In genomic region chr10:98135222-98135899, GRCh38 we compare ENCODE assay signal across 8 cellular contexts. TPM values are rescaled to one million over a fixed set of nuclear protein-coding genes. Genes with fewer than 3 reads are reported as not detected.
A peak's percentile ranks its signal among the peaks of the same experiment; 100 is the strongest.
DNase-seq lines count a peak whose midpoint lies in the region; ATAC-seq and TF ChIP-seq lines count a peak whose summit lies in the region.

No MANE protein-coding gene starts in this region.

- 18 to 25% methylated on average over 13 of the region's 13 CpGs for WGBS in lung, 2 donors

- TF ChIP-seq POLR2A in uterus (IDR thresholded peaks at IDR 0.05), result no peak

- peak overlapping the region; percentile 92 for H3K4me3 ChIP-seq in brain microvascular endothelial cell (ENCODE audit: low read depth, low read length)
- peak overlapping the region; percentile 69 for H3K4me3 ChIP-seq in lung
- H3K4me3 ChIP-seq in uterus, result peak overlapping the region; percentile 88 to 91

- intact Hi-C loops in uterus (cut with DNase I; ENCODE audit: low total_unique reads), result no loop called here

- H3K27ac ChIP-seq in brain microvascular endothelial cell (peak overlapping the region; percentile 79), lung (ENCODE audit: low read depth in 1 of 2, low read length in 1 of 2) (peak overlapping the region; percentile 83 to 95), uterus (peak overlapping the region; percentile 82 to 92)

- TF ChIP-seq CTCF in brain microvascular endothelial cell (IDR thresholded peaks at IDR 0.05; ENCODE audit: low read depth, low read length, missing control alignments) (no peak), lung (IDR thresholded peaks at IDR 0.05; ENCODE audit: control extremely low read depth, extremely low read depth) (no peak), uterus (IDR thresholded peaks at IDR 0.05) (no peak)

- H3K9me3 ChIP-seq in lung (ENCODE audit: control insufficient read depth in 2 of 2, insufficient read depth in 1 of 2, low read length in 1 of 2) (no peaks in the 10 kb centered on the region), uterus (no peaks in the 10 kb centered on the region)

- DNase-seq in brain microvascular endothelial cell (no peak), lung (ENCODE audit: low spot score) (no peak), uterus (no peak), NCI-H187 treated with DMSO at 0.1 percent for 48 hours (lab: John Stamatoyannopoulos, UW) (no peak), HPDE6-E6E7 (ENCODE audit: extremely low spot score) (no peak)

- peaks cover 3 to 17% of the 10 kb centered on the region in 2 donors for H3K4me1 ChIP-seq in lung (ENCODE audit: control insufficient read depth in 2 of 2, insufficient read depth in 2 of 2, low read length in 2 of 2)
- no peaks in the 10 kb centered on the region for H3K4me1 ChIP-seq in uterus

- in situ Hi-C loops in brain microvascular endothelial cell (cut with HindIII; ENCODE audit: low pct_ligation_motif_present, low sequenced_read_pairs), result no loop called here

- H3K36me3 ChIP-seq in brain microvascular endothelial cell (replicated peaks) (no peaks in the 10 kb centered on the region), lung (ENCODE audit: control insufficient read depth in 2 of 2, insufficient read depth in 2 of 2, low read length in 2 of 2) (no peaks in the 10 kb centered on the region), uterus (no peaks in the 10 kb centered on the region)

- no peaks in the 10 kb centered on the region for H3K27me3 ChIP-seq in brain microvascular endothelial cell (replicated peaks)
- no peaks in the 10 kb centered on the region for H3K27me3 ChIP-seq in lung (ENCODE audit: control insufficient read depth, insufficient read depth)
- H3K27me3 ChIP-seq in uterus, result no peaks in the 10 kb centered on the region

- ATAC-seq in GM18517 (IDR thresholded peaks at IDR 0.05; ENCODE audit: unreplicated experiment), result peak; percentile 12
- ATAC-seq in HG03097 (IDR thresholded peaks at IDR 0.05; ENCODE audit: low FRiP score, unreplicated experiment), result peak; percentile 1
- ATAC-seq in lung (ENCODE audit: insufficient read depth, low FRiP score), result no peak
- ATAC-seq in HG02973 (IDR thresholded peaks at IDR 0.05; ENCODE audit: unreplicated experiment), result no peak

RNA-seq across cellular contexts. Expression of gene R3HCC1L, which starts 0.9 kb away (rescaled TPM):
- 10 to 100 TPM; 13.5 to 39.4 TPM for total RNA-seq in lung
- polyA plus RNA-seq in lung, result 1 to 10 TPM; 5.0 to 9.0 TPM
- total RNA-seq in uterus, result 10 to 100 TPM in 2 of 4 donors, 1 to 10 TPM in 2; 5.9 to 23.4 (median 10.8) TPM

Comparison
In these comparisons a context has a peak if more than half of its experiments do, and no peak if none do; other contexts are left out.
1. ATAC-seq: peak in GM18517 (single experiment) and HG03097 (single experiment); none in lung (single experiment) and HG02973 (single experiment).
2. Peak in every context shown above with its lines, with median percentiles within 50 percentile points of each other: H3K27ac ChIP-seq and H3K4me3 ChIP-seq.